In genomic region chr19:3064011-3064330, GRCh38 we compare ENCODE assay signal across 16 cellular contexts. TPM values are rescaled to one million over a fixed set of nuclear protein-coding genes. Genes with fewer than 3 reads are reported as not detected.
DNase-seq lines count a peak whose midpoint lies in the region; ATAC-seq and TF ChIP-seq lines count a peak whose summit lies in the region.
"Had no signal": no experiment of that assay in that cellular context is flagged by ENCODE, and none has a peak within 500 bp of the region (broad histone marks: within the 10 kb centered on the region; RNA-seq: fewer than 3 reads in every experiment).

No MANE protein-coding gene starts in this region.

- 93 to 97% methylated on average over 6 to 7 of the region's 7 CpGs for WGBS in endodermal cell (ENCODE audit: insufficient coverage in 1 of 2, insufficient read length in 1 of 2), 2 experiments

- DNase-seq in activated naive CD4-positive, alpha-beta T cell treated with anti-CD3 and anti-CD28 coated beads for 36 hours: no peak
- DNase-seq in activated naive CD4-positive, alpha-beta T cell treated with anti-CD3 and anti-CD28 coated beads, Interleukin-2, amount 50 U/mL, for 72 hours (ENCODE audit: low spot score in 2 of 2): no peak
- DNase-seq in NCI-H69 (lab: John Stamatoyannopoulos, UW): peak; percentile 42
- no peak for DNase-seq in endodermal cell
- DNase-seq in stimulated activated naive CD8-positive, alpha-beta T cell treated with anti-CD3 and anti-CD28 coated beads, Interleukin-15, amount 100 ng/mL, for 72 hours: no peak
- no peak for DNase-seq in dedifferentiated amniotic fluid mesenchymal stem cell (ENCODE audit: extremely low spot score)
- DNase-seq in SKM-1 (lab: John Stamatoyannopoulos, UW; ENCODE audit: unreplicated experiment): no peak
- DNase-seq in OCI-M1 (lab: John Stamatoyannopoulos, UW): no peak
- DNase-seq: amniotic stem cell; GF-D8; NCI-H2081; stimulated activated CD4-positive, alpha-beta T cell treated with anti-CD3 and anti-CD28 coated beads, Interleukin-12 subunit alpha, Interleukin-12 subunit beta, amount 100 ng/mL, for 4 hours had no signal

- no peaks in the 10 kb centered on the region for H3K9me3 Mint-ChIP-seq in activated naive CD4-positive, alpha-beta T cell treated with anti-CD3 and anti-CD28 coated beads for 36 hours
- no peaks in the 10 kb centered on the region for H3K9me3 Mint-ChIP-seq in activated naive CD4-positive, alpha-beta T cell treated with anti-CD3 and anti-CD28 coated beads, Interleukin-2, amount 50 U/mL, for 72 hours
- no peaks in the 10 kb centered on the region for H3K9me3 Mint-ChIP-seq in endodermal cell
- H3K9me3 Mint-ChIP-seq in stimulated activated naive CD8-positive, alpha-beta T cell treated with anti-CD3 and anti-CD28 coated beads, Interleukin-15, amount 100 ng/mL, for 72 hours: no peaks in the 10 kb centered on the region
- H3K9me3 Mint-ChIP-seq: central memory CD8-positive, alpha-beta T cell had no signal

- peaks cover 16% of the 10 kb centered on the region for H3K36me3 Mint-ChIP-seq in activated naive CD4-positive, alpha-beta T cell treated with anti-CD3 and anti-CD28 coated beads for 36 hours (ENCODE audit: low read depth)
- H3K36me3 Mint-ChIP-seq in activated naive CD4-positive, alpha-beta T cell treated with anti-CD3 and anti-CD28 coated beads, Interleukin-2, amount 50 U/mL, for 72 hours: peaks cover 5 to 17% of the 10 kb centered on the region in 2 donors
- H3K36me3 Mint-ChIP-seq in endodermal cell (ENCODE audit: low read depth): peaks cover 15% of the 10 kb centered on the region

- H3K4me3 Mint-ChIP-seq in activated naive CD4-positive, alpha-beta T cell treated with anti-CD3 and anti-CD28 coated beads for 36 hours: peak overlapping the region; percentile 84
- peak overlapping the region; percentile 64 for H3K4me3 Mint-ChIP-seq in endodermal cell
- H3K4me3 Mint-ChIP-seq in stimulated activated naive CD8-positive, alpha-beta T cell treated with anti-CD3 and anti-CD28 coated beads, Interleukin-15, amount 100 ng/mL, for 72 hours: peak overlapping the region; percentile 91 to 97

- no peaks in the 10 kb centered on the region for H3K27me3 ChIP-seq in endodermal cell (ENCODE audit: control insufficient read depth, insufficient read depth, low read length, poor library complexity, severe bottlenecking)

- no peaks in the 10 kb centered on the region for H3K4me1 ChIP-seq in endodermal cell (ENCODE audit: control insufficient read depth, insufficient read depth, low read length)

- H3K9me3 ChIP-seq in endodermal cell (ENCODE audit: control insufficient read depth, low read length): no peaks in the 10 kb centered on the region

- H3K9ac ChIP-seq in endodermal cell (ENCODE audit: extremely low read depth, low read length, poor library complexity, severe bottlenecking): no peak overlapping the region

- intact Hi-C loops in activated naive CD4-positive, alpha-beta T cell treated with anti-CD3 and anti-CD28 coated beads for 36 hours (cut with micrococcal nuclease): loop anchor here (5.0 kb wide), 1 partner anchor 112 kb away; no protein-coding TSS in a partner anchor

- H3K27ac ChIP-seq in endodermal cell (ENCODE audit: low read depth, low read length): no peak overlapping the region
- H3K27ac ChIP-seq: SK-N-MC had no signal

- CTCF ChIA-PET in activated naive CD4-positive, alpha-beta T cell treated with anti-CD3 and anti-CD28 coated beads for 36 hours (lab: Charles Lee): interaction anchor here (0.7 to 1.0 kb wide), 2 partner anchors 12 to 40 kb away, joined by 3 to 5 read pairs; no protein-coding TSS in a partner anchor

- H3K36me3 ChIP-seq in endodermal cell (ENCODE audit: control insufficient read depth, insufficient read depth, low read length): peaks cover 19% of the 10 kb centered on the region

- peaks cover 22% of the 10 kb centered on the region for H3K4me1 Mint-ChIP-seq in activated naive CD4-positive, alpha-beta T cell treated with anti-CD3 and anti-CD28 coated beads for 36 hours (ENCODE audit: low read depth)
- H3K4me1 Mint-ChIP-seq in endodermal cell: peaks cover 12% of the 10 kb centered on the region
- H3K4me1 Mint-ChIP-seq in stimulated activated naive CD8-positive, alpha-beta T cell treated with anti-CD3 and anti-CD28 coated beads, Interleukin-15, amount 100 ng/mL, for 72 hours: peaks cover 40% of the 10 kb centered on the region

- no peak for ATAC-seq in activated naive CD4-positive, alpha-beta T cell treated with anti-CD3 and anti-CD28 coated beads, Interleukin-2, amount 50 U/mL, for 72 hours
- no peak for ATAC-seq in stimulated activated naive CD8-positive, alpha-beta T cell treated with anti-CD3 and anti-CD28 coated beads, Interleukin-15, amount 100 ng/mL, for 72 hours
- ATAC-seq: K562, Panc1 had no signal

- peak overlapping the region; percentile 91 for H3K27ac Mint-ChIP-seq in activated naive CD4-positive, alpha-beta T cell treated with anti-CD3 and anti-CD28 coated beads for 36 hours
- peak overlapping the region in 1 of 2 donors; percentile 96 for H3K27ac Mint-ChIP-seq in activated naive CD4-positive, alpha-beta T cell treated with anti-CD3 and anti-CD28 coated beads, Interleukin-2, amount 50 U/mL, for 72 hours
- H3K27ac Mint-ChIP-seq in endodermal cell: no peak overlapping the region
- H3K27ac Mint-ChIP-seq in stimulated activated naive CD8-positive, alpha-beta T cell treated with anti-CD3 and anti-CD28 coated beads, Interleukin-15, amount 100 ng/mL, for 72 hours: no peak overlapping the region

- no peaks in the 10 kb centered on the region for H3K27me3 Mint-ChIP-seq in activated naive CD4-positive, alpha-beta T cell treated with anti-CD3 and anti-CD28 coated beads for 36 hours (ENCODE audit: low read depth)
- no peaks in the 10 kb centered on the region for H3K27me3 Mint-ChIP-seq in endodermal cell (ENCODE audit: insufficient read depth)
- no peaks in the 10 kb centered on the region for H3K27me3 Mint-ChIP-seq in stimulated activated naive CD8-positive, alpha-beta T cell treated with anti-CD3 and anti-CD28 coated beads, Interleukin-15, amount 100 ng/mL, for 72 hours
- H3K27me3 Mint-ChIP-seq: central memory CD8-positive, alpha-beta T cell had no signal

- H3K4me3 ChIP-seq in endodermal cell (ENCODE audit: low read length): no peak overlapping the region
- H3K4me3 ChIP-seq: K562, SK-N-MC had no signal

- no peak for TF ChIP-seq CTCF in endodermal cell (conservative IDR thresholded peaks at IDR 0.05)

RNA-seq across cellular contexts. Expression of gene TLE5, which starts 1.7 kb away (rescaled TPM):
- 100 to 1,000 TPM; 326 to 354 TPM for total RNA-seq in activated naive CD4-positive, alpha-beta T cell treated with anti-CD3 and anti-CD28 coated beads for 36 hours
- 100 to 1,000 TPM; 335 to 405 TPM for total RNA-seq in activated naive CD4-positive, alpha-beta T cell treated with anti-CD3 and anti-CD28 coated beads, Interleukin-2, amount 50 U/mL, for 72 hours
- 100 to 1,000 TPM; 488 to 575 TPM for total RNA-seq in endodermal cell
- 171 TPM for polyA plus RNA-seq in endodermal cell (2013, experiment 1 of 2)
- polyA plus RNA-seq in endodermal cell (2013, experiment 2 of 2): 199 TPM

RNA-seq across cellular contexts. Expression of gene GNA11, which starts 30.2 kb away (rescaled TPM):
- 10 to 100 TPM; 10.9 to 11.2 TPM for total RNA-seq in activated naive CD4-positive, alpha-beta T cell treated with anti-CD3 and anti-CD28 coated beads for 36 hours
- total RNA-seq in activated naive CD4-positive, alpha-beta T cell treated with anti-CD3 and anti-CD28 coated beads, Interleukin-2, amount 50 U/mL, for 72 hours: 10 to 100 TPM in 1 of 2 donors, 1 to 10 TPM in 1; 3.1 to 11.4 TPM
- 10 to 100 TPM; 26.5 to 29.0 TPM for total RNA-seq in endodermal cell
- 21.8 TPM for polyA plus RNA-seq in endodermal cell (2013, experiment 1 of 2)
- 17.4 TPM for polyA plus RNA-seq in endodermal cell (2013, experiment 2 of 2)

RNA-seq across cellular contexts. Expression of gene TLE2, which starts 34.9 kb away (rescaled TPM):
- total RNA-seq in activated naive CD4-positive, alpha-beta T cell treated with anti-CD3 and anti-CD28 coated beads for 36 hours: 1 to 10 TPM; 6.5 to 7.2 TPM
- 1 to 10 TPM; 4.5 to 5.0 TPM for total RNA-seq in activated naive CD4-positive, alpha-beta T cell treated with anti-CD3 and anti-CD28 coated beads, Interleukin-2, amount 50 U/mL, for 72 hours
- total RNA-seq in endodermal cell: 10 to 100 TPM; 75.0 to 80.3 TPM
- polyA plus RNA-seq in endodermal cell (2013, experiment 1 of 2): 8.9 TPM
- 10.2 TPM for polyA plus RNA-seq in endodermal cell (2013, experiment 2 of 2)

Comparison
In these comparisons a context has a peak if more than half of its experiments do, and no peak if none do; other contexts are left out.
1. RNA of gene TLE2, which starts 34.9 kb away (total RNA-seq): 75.0 to 80.3 TPM in endodermal cell; 6.5 to 7.2 TPM in activated naive CD4-positive, alpha-beta T cell treated with anti-CD3 and anti-CD28 coated beads for 36 hours and 4.5 to 5.0 TPM in activated naive CD4-positive, alpha-beta T cell treated with anti-CD3 and anti-CD28 coated beads, Interleukin-2, amount 50 U/mL, for 72 hours; every median in the first group is over 4 times any median in the second.
2. Peak in every context shown above with its lines, with median percentiles within 50 percentile points of each other: H3K4me3 Mint-ChIP-seq.